ENCODE assay signal across 18 cellular contexts in genomic region chr9:113269871-113270270, GRCh38. TPM values are rescaled to one million over a fixed set of nuclear protein-coding genes. Genes with fewer than 3 reads are reported as not detected.
A peak's percentile ranks its signal among the peaks of the same experiment; 100 is the strongest.
DNase-seq lines count a peak whose midpoint lies in the region; ATAC-seq and TF ChIP-seq lines count a peak whose summit lies in the region.
"Had no signal": no experiment of that assay in that cellular context is flagged by ENCODE, and none has a peak within 500 bp of the region (broad histone marks: within the 10 kb centered on the region; RNA-seq: fewer than 3 reads in every experiment).

No MANE protein-coding gene starts in this region.

- H3K9me2 ChIP-seq in Loucy (replicated peaks; ENCODE audit: low read depth, low read length) = no peaks in the 10 kb centered on the region

- intact Hi-C loops in activated T-helper 2 cell treated with anti-CD3 and anti-CD28 coated beads, Interferon-gamma antibody, Interleukin-2, Interleukin-4, amounts not matched to agents 10 μg/mL and 5 μg/mL and 100 μg/mL, durations not matched to agents 14 hours and 24 hours and 36 hours (cut with micrococcal nuclease) = loop anchor here (1.0 kb wide), 1 partner anchor 50 kb away; no protein-coding TSS in a partner anchor

- no peak overlapping the region for H3K4me2 ChIP-seq in Loucy (ENCODE audit: low read depth, low read length, poor library complexity, severe bottlenecking)
- no peak overlapping the region for H3K4me2 ChIP-seq in smooth muscle cell

- no peaks in the 10 kb centered on the region for H3K9me3 Mint-ChIP-seq in activated naive CD4-positive, alpha-beta T cell treated with anti-CD3 and anti-CD28 coated beads, Interleukin-2, amount 50 U/mL, for 72 hours
- no peaks in the 10 kb centered on the region for H3K9me3 Mint-ChIP-seq in activated naive CD4-positive, alpha-beta T cell treated with anti-CD3 and anti-CD28 coated beads, Interleukin-2, amount 10 ng/mL, durations not matched to agents 7 days and 5 days
- H3K9me3 Mint-ChIP-seq in activated T-helper 2 cell treated with anti-CD3 and anti-CD28 coated beads, Interferon-gamma antibody, Interleukin-2, Interleukin-4, amounts not matched to agents 10 μg/mL and 5 μg/mL and 100 μg/mL, durations not matched to agents 14 hours and 24 hours and 36 hours = no peaks in the 10 kb centered on the region
- H3K9me3 Mint-ChIP-seq in stimulated activated effector memory CD8-positive, alpha-beta T cell treated with anti-CD3 and anti-CD28 coated beads, Interleukin-12 subunit alpha, Interleukin-12 subunit beta, amount 100 ng/mL, for 72 hours = no peaks in the 10 kb centered on the region
- H3K9me3 Mint-ChIP-seq: CD4-positive, alpha-beta memory T cell had no signal

- H3K27me3 ChIP-seq in Loucy (ENCODE audit: insufficient read depth, low read length, poor library complexity, severe bottlenecking) (no peaks in the 10 kb centered on the region), smooth muscle cell (ENCODE audit: low read depth) (no peaks in the 10 kb centered on the region)
- H3K27me3 ChIP-seq: MG63 had no signal

- H3K36me3 Mint-ChIP-seq in activated naive CD4-positive, alpha-beta T cell treated with anti-CD3 and anti-CD28 coated beads, Interleukin-2, amount 50 U/mL, for 72 hours = peaks cover 18% of the 10 kb centered on the region in 2 donors
- peaks cover 39% of the 10 kb centered on the region for H3K36me3 Mint-ChIP-seq in activated naive CD4-positive, alpha-beta T cell treated with anti-CD3 and anti-CD28 coated beads, Interleukin-2, amount 10 ng/mL, durations not matched to agents 7 days and 5 days
- H3K36me3 Mint-ChIP-seq in activated T-helper 2 cell treated with anti-CD3 and anti-CD28 coated beads, Interferon-gamma antibody, Interleukin-2, Interleukin-4, amounts not matched to agents 10 μg/mL and 5 μg/mL and 100 μg/mL, durations not matched to agents 14 hours and 24 hours and 36 hours (ENCODE audit: low read depth) = peaks cover 59% of the 10 kb centered on the region
- peaks cover 87% of the 10 kb centered on the region for H3K36me3 Mint-ChIP-seq in stimulated activated effector memory CD8-positive, alpha-beta T cell treated with anti-CD3 and anti-CD28 coated beads, Interleukin-12 subunit alpha, Interleukin-12 subunit beta, amount 100 ng/mL, for 72 hours

- no peak for DNase-seq in activated naive CD4-positive, alpha-beta T cell treated with anti-CD3 and anti-CD28 coated beads, Interleukin-2, amount 50 U/mL, for 72 hours (ENCODE audit: low spot score in 2 of 2)
- DNase-seq in activated naive CD4-positive, alpha-beta T cell treated with anti-CD3 and anti-CD28 coated beads, Interleukin-2, amount 10 ng/mL, durations not matched to agents 7 days and 5 days = no peak
- no peak for DNase-seq in activated T-helper 2 cell treated with anti-CD3 and anti-CD28 coated beads, Interferon-gamma antibody, Interleukin-2, Interleukin-4, amounts not matched to agents 10 μg/mL and 5 μg/mL and 100 μg/mL, durations not matched to agents 14 hours and 24 hours and 36 hours (ENCODE audit: low spot score)
- no peak for DNase-seq in stimulated activated effector memory CD8-positive, alpha-beta T cell treated with anti-CD3 and anti-CD28 coated beads, Interleukin-12 subunit alpha, Interleukin-12 subunit beta, amount 100 ng/mL, for 72 hours (ENCODE audit: low spot score in 2 of 2)
- DNase-seq in smooth muscle cell (lab: John Stamatoyannopoulos, UW; ENCODE audit: unreplicated experiment) = no peak
- no peak for DNase-seq in NCI-H1105 treated with DMSO at 0.1 percent for 48 hours (lab: John Stamatoyannopoulos, UW)
- DNase-seq: CD4-positive, alpha-beta memory T cell; DND-41; MG63; NCI-H1092; NCI-H1694 treated with DMSO at 0.1 percent for 48 hours; NCI-H226; NCI-H524 treated with DMSO at 0.1 percent for 48 hours; Right ventricle myocardium superior had no signal

- H3K27me3 Mint-ChIP-seq in activated naive CD4-positive, alpha-beta T cell treated with anti-CD3 and anti-CD28 coated beads, Interleukin-2, amount 10 ng/mL, durations not matched to agents 7 days and 5 days = no peaks in the 10 kb centered on the region
- no peaks in the 10 kb centered on the region for H3K27me3 Mint-ChIP-seq in activated T-helper 2 cell treated with anti-CD3 and anti-CD28 coated beads, Interferon-gamma antibody, Interleukin-2, Interleukin-4, amounts not matched to agents 10 μg/mL and 5 μg/mL and 100 μg/mL, durations not matched to agents 14 hours and 24 hours and 36 hours (ENCODE audit: low read depth)
- H3K27me3 Mint-ChIP-seq: B cell; CD4-positive, alpha-beta memory T cell had no signal

- H3K4me1 ChIP-seq in Loucy (ENCODE audit: insufficient read depth, low read length, poor library complexity, severe bottlenecking) (peaks cover 15% of the 10 kb centered on the region), smooth muscle cell (ENCODE audit: low read depth) (peaks cover 4% of the 10 kb centered on the region)

- TF ChIP-seq CTCF in Loucy (conservative IDR thresholded peaks at IDR 0.05; ENCODE audit: low read length) = no peak
- TF ChIP-seq CTCF in smooth muscle cell (IDR thresholded peaks at IDR 0.05; ENCODE audit: borderline replicate concordance, insufficient read depth, poor library complexity, severe bottlenecking) = no peak

- H3K9me3 ChIP-seq in Loucy (ENCODE audit: insufficient read depth, low read depth, low read length) (no peaks in the 10 kb centered on the region), smooth muscle cell (replicated peaks; ENCODE audit: low read depth) (no peaks in the 10 kb centered on the region)
- H3K9me3 ChIP-seq: HAP-1, MG63 had no signal

- H4K20me1 ChIP-seq in Loucy (ENCODE audit: insufficient read depth, low read length, poor library complexity, severe bottlenecking) (peaks cover 9% of the 10 kb centered on the region), smooth muscle cell (ENCODE audit: low read depth) (peaks cover 6% of the 10 kb centered on the region)

- H3K4me1 Mint-ChIP-seq in activated naive CD4-positive, alpha-beta T cell treated with anti-CD3 and anti-CD28 coated beads, Interleukin-2, amount 10 ng/mL, durations not matched to agents 7 days and 5 days = peaks cover 9% of the 10 kb centered on the region
- peaks cover 17% of the 10 kb centered on the region for H3K4me1 Mint-ChIP-seq in activated T-helper 2 cell treated with anti-CD3 and anti-CD28 coated beads, Interferon-gamma antibody, Interleukin-2, Interleukin-4, amounts not matched to agents 10 μg/mL and 5 μg/mL and 100 μg/mL, durations not matched to agents 14 hours and 24 hours and 36 hours (ENCODE audit: low read depth)
- peaks cover 18% of the 10 kb centered on the region for H3K4me1 Mint-ChIP-seq in stimulated activated effector memory CD8-positive, alpha-beta T cell treated with anti-CD3 and anti-CD28 coated beads, Interleukin-12 subunit alpha, Interleukin-12 subunit beta, amount 100 ng/mL, for 72 hours
- H3K4me1 Mint-ChIP-seq: B cell had no signal

- ATAC-seq in activated naive CD4-positive, alpha-beta T cell treated with anti-CD3 and anti-CD28 coated beads, Interleukin-2, amount 50 U/mL, for 72 hours = no peak
- ATAC-seq in stimulated activated effector memory CD8-positive, alpha-beta T cell treated with anti-CD3 and anti-CD28 coated beads, Interleukin-12 subunit alpha, Interleukin-12 subunit beta, amount 100 ng/mL, for 72 hours = no peak

- peaks cover 13% of the 10 kb centered on the region; the same call in 1 of the 2 replicates for H3K36me3 ChIP-seq in Loucy (ENCODE audit: insufficient read depth, low read length)
- peaks cover 12% of the 10 kb centered on the region for H3K36me3 ChIP-seq in smooth muscle cell (ENCODE audit: low read depth)

- 95% methylated on average over 2 of the region's 2 CpGs for WGBS in smooth muscle cell (ENCODE audit: low lambda C conversion rate)

- peaks cover 14% of the 10 kb centered on the region for H3K79me2 ChIP-seq in Loucy (ENCODE audit: insufficient read depth, low read length)
- H3K79me2 ChIP-seq in smooth muscle cell (ENCODE audit: low read depth) = peaks cover 13% of the 10 kb centered on the region

- peak overlapping the region; percentile 61 to 81 for H3K27ac Mint-ChIP-seq in activated naive CD4-positive, alpha-beta T cell treated with anti-CD3 and anti-CD28 coated beads, Interleukin-2, amount 50 U/mL, for 72 hours
- H3K27ac Mint-ChIP-seq in activated naive CD4-positive, alpha-beta T cell treated with anti-CD3 and anti-CD28 coated beads, Interleukin-2, amount 10 ng/mL, durations not matched to agents 7 days and 5 days = no peak overlapping the region
- peak overlapping the region; percentile 81 for H3K27ac Mint-ChIP-seq in activated T-helper 2 cell treated with anti-CD3 and anti-CD28 coated beads, Interferon-gamma antibody, Interleukin-2, Interleukin-4, amounts not matched to agents 10 μg/mL and 5 μg/mL and 100 μg/mL, durations not matched to agents 14 hours and 24 hours and 36 hours
- H3K27ac Mint-ChIP-seq in stimulated activated effector memory CD8-positive, alpha-beta T cell treated with anti-CD3 and anti-CD28 coated beads, Interleukin-12 subunit alpha, Interleukin-12 subunit beta, amount 100 ng/mL, for 72 hours = peak overlapping the region; percentile 21
- H3K27ac Mint-ChIP-seq: B cell had no signal

- no peak overlapping the region for H3K27ac ChIP-seq in smooth muscle cell (ENCODE audit: low read depth)

- H3K9ac ChIP-seq in Loucy (ENCODE audit: low read depth, low read length, poor library complexity, severe bottlenecking) = peak overlapping the region; percentile 15
- H3K9ac ChIP-seq in smooth muscle cell (ENCODE audit: low read depth) = no peak overlapping the region

- CTCF ChIA-PET in activated naive CD4-positive, alpha-beta T cell treated with anti-CD3 and anti-CD28 coated beads, Interleukin-2, amount 10 ng/mL, durations not matched to agents 7 days and 5 days (lab: Charles Lee) = interaction anchor here (0.6 to 1.7 kb wide), 2 partner anchors 16 to 386 kb away, joined by 3 to 7 read pairs; no protein-coding TSS in a partner anchor

- no peak overlapping the region for H3K4me3 Mint-ChIP-seq in activated naive CD4-positive, alpha-beta T cell treated with anti-CD3 and anti-CD28 coated beads, Interleukin-2, amount 10 ng/mL, durations not matched to agents 7 days and 5 days
- H3K4me3 Mint-ChIP-seq in activated T-helper 2 cell treated with anti-CD3 and anti-CD28 coated beads, Interferon-gamma antibody, Interleukin-2, Interleukin-4, amounts not matched to agents 10 μg/mL and 5 μg/mL and 100 μg/mL, durations not matched to agents 14 hours and 24 hours and 36 hours (ENCODE audit: low read depth) = no peak overlapping the region
- no peak overlapping the region for H3K4me3 Mint-ChIP-seq in stimulated activated effector memory CD8-positive, alpha-beta T cell treated with anti-CD3 and anti-CD28 coated beads, Interleukin-12 subunit alpha, Interleukin-12 subunit beta, amount 100 ng/mL, for 72 hours
- H3K4me3 Mint-ChIP-seq: B cell; CD4-positive, alpha-beta memory T cell had no signal

- H2AFZ ChIP-seq in Loucy (ENCODE audit: low read length) (no peak overlapping the region), smooth muscle cell (ENCODE audit: low read depth) (no peak overlapping the region)

- H3F3A ChIP-seq in Loucy (ENCODE audit: low read depth) = 0 out of 2 replicates have a peak, but pooled peaks cover 4% of the 10 kb centered on the region
- H3F3A ChIP-seq in smooth muscle cell (ENCODE audit: low read depth) = no peaks in the 10 kb centered on the region

- no peak overlapping the region for H3K4me3 ChIP-seq in Loucy (ENCODE audit: low read length, poor library complexity, severe bottlenecking)
- H3K4me3 ChIP-seq in smooth muscle cell = no peak overlapping the region
- H3K4me3 ChIP-seq: HAP-1, MG63 had no signal

RNA-seq across cellular contexts. Expression of gene CDC26, which starts 5.5 kb away (rescaled TPM):
- 10 to 100 TPM; 40.3 to 47.7 TPM for total RNA-seq in activated naive CD4-positive, alpha-beta T cell treated with anti-CD3 and anti-CD28 coated beads, Interleukin-2, amount 50 U/mL, for 72 hours
- 50.2 and 51.2 TPM in 2 replicates for total RNA-seq in activated T-helper 2 cell treated with anti-CD3 and anti-CD28 coated beads, Interferon-gamma antibody, Interleukin-2, Interleukin-4, amounts not matched to agents 10 μg/mL and 5 μg/mL and 100 μg/mL, durations not matched to agents 14 hours and 24 hours and 36 hours
- 44.8 and 49.3 TPM in 2 replicates for total RNA-seq in smooth muscle cell
- polyA plus RNA-seq in smooth muscle cell = 59.8 and 61.8 TPM in 2 replicates

RNA-seq across cellular contexts. Expression of gene PRPF4, which starts 5.6 kb away (rescaled TPM):
- 10 to 100 TPM; 45.2 to 50.3 TPM for total RNA-seq in activated naive CD4-positive, alpha-beta T cell treated with anti-CD3 and anti-CD28 coated beads, Interleukin-2, amount 50 U/mL, for 72 hours
- 57.3 and 61.0 TPM in 2 replicates for total RNA-seq in activated T-helper 2 cell treated with anti-CD3 and anti-CD28 coated beads, Interferon-gamma antibody, Interleukin-2, Interleukin-4, amounts not matched to agents 10 μg/mL and 5 μg/mL and 100 μg/mL, durations not matched to agents 14 hours and 24 hours and 36 hours
- total RNA-seq in smooth muscle cell = 18.5 and 22.9 TPM in 2 replicates
- polyA plus RNA-seq in smooth muscle cell = 21.0 and 22.2 TPM in 2 replicates

RNA-seq across cellular contexts. Expression of gene RNF183, which starts 33.3 kb away (rescaled TPM):
- under 1 TPM in 1 of 2 donors, not detected in 1; 0.29 TPM for total RNA-seq in activated naive CD4-positive, alpha-beta T cell treated with anti-CD3 and anti-CD28 coated beads, Interleukin-2, amount 50 U/mL, for 72 hours
- 0.30 TPM in 1 of 2 replicates, not detected in the other for total RNA-seq in activated T-helper 2 cell treated with anti-CD3 and anti-CD28 coated beads, Interferon-gamma antibody, Interleukin-2, Interleukin-4, amounts not matched to agents 10 μg/mL and 5 μg/mL and 100 μg/mL, durations not matched to agents 14 hours and 24 hours and 36 hours
- 0.09 and 2.3 TPM in 2 replicates for total RNA-seq in smooth muscle cell
- polyA plus RNA-seq in smooth muscle cell = 0.66 TPM in 1 of 2 replicates, not detected in the other
- total RNA-seq: B cell; CD4-positive, alpha-beta memory T cell; Right ventricle myocardium superior had no signal
- polyA plus RNA-seq: AG04450; CD4-positive, alpha-beta memory T cell had no signal

RNA-seq across cellular contexts. Expression of gene SLC31A1, which starts 48.5 kb away (rescaled TPM):
- total RNA-seq in activated naive CD4-positive, alpha-beta T cell treated with anti-CD3 and anti-CD28 coated beads, Interleukin-2, amount 50 U/mL, for 72 hours = 10 to 100 TPM; 11.5 to 14.8 TPM
- total RNA-seq in activated T-helper 2 cell treated with anti-CD3 and anti-CD28 coated beads, Interferon-gamma antibody, Interleukin-2, Interleukin-4, amounts not matched to agents 10 μg/mL and 5 μg/mL and 100 μg/mL, durations not matched to agents 14 hours and 24 hours and 36 hours = 18.0 and 20.0 TPM in 2 replicates
- total RNA-seq in smooth muscle cell = 34.7 and 39.1 TPM in 2 replicates
- 28.1 and 35.8 TPM in 2 replicates for polyA plus RNA-seq in smooth muscle cell

RNA-seq across cellular contexts. Expression of gene FKBP15, which starts 48.8 kb away (rescaled TPM):
- total RNA-seq in activated naive CD4-positive, alpha-beta T cell treated with anti-CD3 and anti-CD28 coated beads, Interleukin-2, amount 50 U/mL, for 72 hours = 10 to 100 TPM; 12.5 to 45.6 TPM
- 39.6 and 40.4 TPM in 2 replicates for total RNA-seq in activated T-helper 2 cell treated with anti-CD3 and anti-CD28 coated beads, Interferon-gamma antibody, Interleukin-2, Interleukin-4, amounts not matched to agents 10 μg/mL and 5 μg/mL and 100 μg/mL, durations not matched to agents 14 hours and 24 hours and 36 hours
- total RNA-seq in smooth muscle cell = 22.6 and 27.9 TPM in 2 replicates
- polyA plus RNA-seq in smooth muscle cell = 12.3 and 13.0 TPM in 2 replicates
